Comparison of ENCODE assay signal across 11 cellular contexts in the genomic region with DNA sequence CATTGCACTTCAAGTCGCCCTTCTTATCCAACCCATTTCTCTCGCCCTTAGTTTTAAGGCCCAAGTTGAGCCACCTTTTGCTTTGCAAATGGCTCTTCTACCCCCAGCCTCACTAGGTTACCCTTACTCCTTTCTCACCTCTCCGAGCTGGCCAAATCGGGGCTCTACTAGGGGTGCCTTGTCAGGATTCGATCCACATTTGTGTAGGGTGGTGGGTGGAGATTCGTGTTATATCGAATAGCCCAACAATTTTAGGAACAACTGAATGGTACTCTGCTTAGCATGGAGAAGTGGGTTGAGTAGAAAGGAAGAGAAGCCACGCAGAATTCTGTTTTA. TPM values are rescaled to one million over a fixed set of nuclear protein-coding genes. Genes with fewer than 3 reads are reported as not detected.
DNase-seq lines count a peak whose midpoint lies in the region; ATAC-seq, FAIRE-seq and TF ChIP-seq lines count a peak whose summit lies in the region.
"Had no signal": no experiment of that assay in that cellular context is flagged by ENCODE, and none has a peak within 500 bp of the region (broad histone marks: within the 10 kb centered on the region; RNA-seq: fewer than 3 reads in every experiment).

No MANE protein-coding gene starts in this region.

- H3K36me3 ChIP-seq in Peyer's patch (no peaks in the 10 kb centered on the region), ovary (no peaks in the 10 kb centered on the region), small intestine (ENCODE audit: control insufficient read depth in 2 of 2, insufficient read depth in 2 of 2, low read length in 2 of 2) (no peaks in the 10 kb centered on the region)

- peaks cover 0 to 20% (median 0%) of the 10 kb centered on the region in 4 donors for H3K4me1 ChIP-seq in Peyer's patch
- peaks cover 10% of the 10 kb centered on the region for H3K4me1 ChIP-seq in ovary (ENCODE audit: insufficient read depth)
- no peaks in the 10 kb centered on the region for H3K4me1 ChIP-seq in small intestine (ENCODE audit: control insufficient read depth in 2 of 2, insufficient read depth in 1 of 2, low read depth in 1 of 2, low read length in 1 of 2)

- H3K4me3 ChIP-seq in AG04450 (ENCODE audit: low read depth, low read length), result peak overlapping the region; percentile 80
- H3K4me3 ChIP-seq in Peyer's patch, result peak overlapping the region; percentile 30 to 52 (median 40)
- H3K4me3 ChIP-seq in fibroblast of pulmonary artery (replicated peaks; ENCODE audit: low read depth, low read length), result peak overlapping the region; percentile 80
- H3K4me3 ChIP-seq in ovary, result peak overlapping the region; percentile 71
- no peak overlapping the region for H3K4me3 ChIP-seq in small intestine (ENCODE audit: low read depth in 1 of 2, low read length in 2 of 2)

- no peak for TF ChIP-seq POLR2A in Peyer's patch (IDR thresholded peaks at IDR 0.05)
- TF ChIP-seq POLR2A in ovary (IDR thresholded peaks at IDR 0.05), result no peak

- DNase-seq in AG04450 (ENCODE audit: low read depth, low spot score) (no peak), Peyer's patch (no peak), fibroblast of pulmonary artery (ENCODE audit: low read depth) (no peak), ovary (no peak), HUDEP-2 (lab: John Stamatoyannopoulos, UW; ENCODE audit: unreplicated experiment in 76 of 76) (no peak), small intestine (no peak)
- DNase-seq in stimulated activated naive CD8-positive, alpha-beta T cell treated with anti-CD3 and anti-CD28 coated beads, Interleukin-15, Interleukin-2, amounts not matched to agents 100 U/mL and 50 U/mL, for 24 hours, result no peak
- DNase-seq: activated CD4-positive, CD25-positive, alpha-beta regulatory T cell treated with anti-CD3 and anti-CD28 coated beads, Interleukin-2, amount 50 U/mL, for 72 hours; CD4-positive, alpha-beta memory T cell; stimulated activated CD8-positive, alpha-beta memory T cell treated with anti-CD3 and anti-CD28 coated beads, Interleukin-4, amount 100 ng/mL, for 48 hours had no signal

- intact Hi-C loops in ovary (cut with DNase I), result no loop called here

- no peak overlapping the region for H3K27ac ChIP-seq in AG04450 (ENCODE audit: low read depth, low read length)
- H3K27ac ChIP-seq in Peyer's patch, result no peak overlapping the region
- no peak overlapping the region for H3K27ac ChIP-seq in ovary
- no peak overlapping the region for H3K27ac ChIP-seq in small intestine (ENCODE audit: low read depth in 1 of 2, low read length in 1 of 2)

- WGBS in ovary, 3 donors, result 43 to 73% (median 65%) methylated on average over 8 of the region's 8 CpGs
- WGBS in small intestine, 3 donors, result 38 to 50% (median 45%) methylated on average over 8 of the region's 8 CpGs

- no peak for ATAC-seq in stimulated activated naive CD8-positive, alpha-beta T cell treated with anti-CD3 and anti-CD28 coated beads, Interleukin-15, Interleukin-2, amounts not matched to agents 100 U/mL and 50 U/mL, for 24 hours
- no peak for ATAC-seq in GM21737 (IDR thresholded peaks at IDR 0.05; ENCODE audit: unreplicated experiment)

- TF ChIP-seq CTCF in AG04450 (IDR thresholded peaks at IDR 0.05; ENCODE audit: low read depth, low read length) (no peak), Peyer's patch (IDR thresholded peaks at IDR 0.05) (no peak), fibroblast of pulmonary artery (IDR thresholded peaks at IDR 0.05; ENCODE audit: low read length, missing control alignments) (no peak), ovary (IDR thresholded peaks at IDR 0.05) (no peak)

- CTCF ChIA-PET in AG04450 (lab: Charles Lee), result no interaction called here

- H3K27me3 ChIP-seq in AG04450 (ENCODE audit: control insufficient read depth, insufficient read depth, low read length) (no peaks in the 10 kb centered on the region), Peyer's patch (peaks cover 0 to 11% of the 10 kb centered on the region in 2 donors), ovary (no peaks in the 10 kb centered on the region), small intestine (ENCODE audit: control insufficient read depth in 2 of 2, insufficient read depth in 2 of 2, low read length in 2 of 2) (peaks cover 13 to 18% of the 10 kb centered on the region in 2 donors)

- no peak for TF ChIP-seq EP300 in ovary (IDR thresholded peaks at IDR 0.05)

- POLR2A ChIA-PET in AG04450 (lab: Yijun Ruan, JAX), result interaction anchor here (1.2 kb wide), 1 partner anchor 61 kb away, joined by 3 read pairs; no protein-coding TSS in a partner anchor

- no peaks in the 10 kb centered on the region for H3K9me3 ChIP-seq in AG04450 (ENCODE audit: control insufficient read depth, insufficient read depth, low read length)
- H3K9me3 ChIP-seq in Peyer's patch, result no peaks in the 10 kb centered on the region
- H3K9me3 ChIP-seq in ovary, result no peaks in the 10 kb centered on the region
- no peaks in the 10 kb centered on the region for H3K9me3 ChIP-seq in small intestine (ENCODE audit: control insufficient read depth, low read depth)

- FAIRE-seq in small intestine (lab: Jason Lieb, UNC), result no peak

RNA-seq across cellular contexts. Expression of gene SLIT2, which starts 3.5 kb away (rescaled TPM):
- polyA plus RNA-seq in AG04450 (2011; rRNA removed) (15.2 and 16.0 TPM in 2 replicates), ovary (10 to 100 TPM in 1 of 2 donors, 1 to 10 TPM in 1; 2.0 to 16.1 TPM), small intestine (1 to 10 TPM in 1 of 3 donors, under 1 TPM in 2; 0.22 to 1.7 (median 0.27) TPM)
- polyA minus RNA-seq in AG04450 (2011; rRNA and poly(A)+ RNA removed), result 29.8 and 33.5 TPM in 2 replicates
- total RNA-seq in Peyer's patch (10 to 100 TPM in 1 of 4 donors, 1 to 10 TPM in 3; 3.3 to 11.6 (median 5.5) TPM), ovary (10 to 100 TPM in 4 of 7 donors, 1 to 10 TPM in 3; 5.3 to 17.7 (median 10.1) TPM)
- total RNA-seq: CD4-positive, alpha-beta memory T cell had no signal
- polyA plus RNA-seq: CD4-positive, alpha-beta memory T cell had no signal

Comparison
In these comparisons a context has a peak if more than half of its experiments do, and no peak if none do; other contexts are left out.
1. H3K4me3 ChIP-seq: peak in AG04450 (single experiment), Peyer's patch (4 of 4), fibroblast of pulmonary artery (single experiment) and ovary (single experiment); none in small intestine (0 of 2).